Comparison of ENCODE assay signal across 8 cellular contexts in genomic region chr19:13839193-13839937, GRCh38. TPM values are rescaled to one million over a fixed set of nuclear protein-coding genes. Genes with fewer than 3 reads are reported as not detected.
A peak's percentile ranks its signal among the peaks of the same experiment; 100 is the strongest.
DNase-seq lines count a peak whose midpoint lies in the region; ATAC-seq and TF ChIP-seq lines count a peak whose summit lies in the region.

No MANE protein-coding gene starts in this region.

- DNase-seq in CMK (ENCODE audit: low read depth) (peak; percentile 87), NCI-H2227 (lab: John Stamatoyannopoulos, UW; ENCODE audit: unreplicated experiment) (peak; percentile 70), glutamatergic neuron (no peak)
- DNase-seq in activated CD4-positive, alpha-beta memory T cell treated with anti-CD3 and anti-CD28 coated beads for 36 hours: peak; percentile 96
- DNase-seq in stimulated activated CD8-positive, alpha-beta memory T cell treated with anti-CD3 and anti-CD28 coated beads, Interleukin-7, amount 100 ng/mL, for 24 hours (ENCODE audit: low read depth): peak; percentile 74

- H3K27me3 ChIP-seq in duodenal mucosa (ENCODE audit: control insufficient read depth in 1 of 2, insufficient read depth in 2 of 2, low read length in 2 of 2) (no peaks in the 10 kb centered on the region), mononuclear cell (ENCODE audit: insufficient read depth, low read length) (no peaks in the 10 kb centered on the region)

- H3K9ac ChIP-seq in duodenal mucosa (ENCODE audit: low read depth in 1 of 2, low read length in 2 of 2): peak overlapping the region; percentile 83 to 88

- H3K9me3 ChIP-seq in duodenal mucosa (ENCODE audit: control insufficient read depth in 1 of 2, low read length in 2 of 2) (no peaks in the 10 kb centered on the region), mononuclear cell (ENCODE audit: low read depth, low read length) (no peaks in the 10 kb centered on the region)

- peak overlapping the region; percentile 97 for H3K27ac Mint-ChIP-seq in activated CD4-positive, alpha-beta memory T cell treated with anti-CD3 and anti-CD28 coated beads for 36 hours
- H3K27ac Mint-ChIP-seq in glutamatergic neuron (ENCODE audit: unreplicated experiment): no peak overlapping the region

- CTCF ChIA-PET in activated CD4-positive, alpha-beta memory T cell treated with anti-CD3 and anti-CD28 coated beads for 36 hours (lab: Charles Lee): interaction anchor here (0.6 to 4.3 kb wide), 7 partner anchors 8 to 298 kb away, joined by 3 to 25 read pairs (median 4); partner anchors contain the start of gene IL27RA

- POLR2A ChIA-PET in activated CD4-positive, alpha-beta memory T cell treated with anti-CD3 and anti-CD28 coated beads for 36 hours (lab: Charles Lee): interaction anchor here (1.0 to 5.3 kb wide), 8 partner anchors 9 to 684 kb away, joined by 3 to 80 read pairs (median 6); partner anchors contain the start of genes C19orf53 and ZSWIM4

- peaks cover 0 to 9% of the 10 kb centered on the region in 2 donors for H3K36me3 ChIP-seq in duodenal mucosa (ENCODE audit: control insufficient read depth in 1 of 2, insufficient read depth in 2 of 2, low read length in 2 of 2)

- H3K4me1 ChIP-seq in duodenal mucosa (ENCODE audit: control insufficient read depth in 1 of 2, insufficient read depth in 2 of 2, low read length in 2 of 2): peaks cover 52 to 73% of the 10 kb centered on the region in 2 donors
- peaks cover 90% of the 10 kb centered on the region for H3K4me1 ChIP-seq in mononuclear cell (ENCODE audit: insufficient read depth, low read length)

- H3K27ac ChIP-seq in duodenal mucosa (ENCODE audit: low read depth, low read length): peak overlapping the region; percentile 97

- peak; percentile 39 for ATAC-seq in GM21529 (IDR thresholded peaks at IDR 0.05; ENCODE audit: unreplicated experiment)

- intact Hi-C loops in activated CD4-positive, alpha-beta memory T cell treated with anti-CD3 and anti-CD28 coated beads for 36 hours (cut with micrococcal nuclease): loop anchor here (1.0 to 5.0 kb wide), 5 partner anchors 8 to 672 kb away; partner anchors contain the start of gene ZSWIM4

- no peaks in the 10 kb centered on the region for H3K27me3 Mint-ChIP-seq in activated CD4-positive, alpha-beta memory T cell treated with anti-CD3 and anti-CD28 coated beads for 36 hours
- H3K27me3 Mint-ChIP-seq in glutamatergic neuron (ENCODE audit: unreplicated experiment): no peaks in the 10 kb centered on the region

- H3K4me3 Mint-ChIP-seq in activated CD4-positive, alpha-beta memory T cell treated with anti-CD3 and anti-CD28 coated beads for 36 hours: peak overlapping the region; percentile 91
- H3K4me3 Mint-ChIP-seq in glutamatergic neuron (ENCODE audit: unreplicated experiment): no peak overlapping the region

- peaks cover 51% of the 10 kb centered on the region for H3K36me3 Mint-ChIP-seq in activated CD4-positive, alpha-beta memory T cell treated with anti-CD3 and anti-CD28 coated beads for 36 hours
- no peaks in the 10 kb centered on the region for H3K36me3 Mint-ChIP-seq in glutamatergic neuron (ENCODE audit: unreplicated experiment)

- no peaks in the 10 kb centered on the region for H3K9me3 Mint-ChIP-seq in activated CD4-positive, alpha-beta memory T cell treated with anti-CD3 and anti-CD28 coated beads for 36 hours
- peaks cover 4% of the 10 kb centered on the region for H3K9me3 Mint-ChIP-seq in glutamatergic neuron (ENCODE audit: unreplicated experiment)

- no peak for TF ChIP-seq CTCF in glutamatergic neuron (IDR thresholded peaks at IDR 0.05; ENCODE audit: partially characterized antibody, unreplicated experiment)

- H3K4me1 Mint-ChIP-seq in activated CD4-positive, alpha-beta memory T cell treated with anti-CD3 and anti-CD28 coated beads for 36 hours (ENCODE audit: low read depth): peaks cover 33% of the 10 kb centered on the region
- H3K4me1 Mint-ChIP-seq in glutamatergic neuron (ENCODE audit: low read depth, unreplicated experiment): peaks cover 1% of the 10 kb centered on the region

- H3K4me3 ChIP-seq in duodenal mucosa (ENCODE audit: low read depth in 1 of 2, low read length in 2 of 2) (peak overlapping the region; percentile 79 to 88), mononuclear cell (ENCODE audit: low read length) (peak overlapping the region; percentile 73)

RNA-seq across cellular contexts. Expression of gene NANOS3, which starts 37.6 kb away (rescaled TPM):
- total RNA-seq in activated CD4-positive, alpha-beta memory T cell treated with anti-CD3 and anti-CD28 coated beads for 36 hours: 1 to 10 TPM; 1.1 to 2.7 TPM
- not detected for total RNA-seq in mononuclear cell
- not detected for total RNA-seq in glutamatergic neuron (ENCODE audit: unreplicated experiment)

RNA-seq across cellular contexts. Expression of gene ZSWIM4, which starts 44.1 kb away (rescaled TPM):
- total RNA-seq in activated CD4-positive, alpha-beta memory T cell treated with anti-CD3 and anti-CD28 coated beads for 36 hours: 10 to 100 TPM in 1 of 2 experiments, 1 to 10 TPM in 1; 9.2 to 10.2 TPM
- total RNA-seq in mononuclear cell (1.5 TPM), glutamatergic neuron (ENCODE audit: unreplicated experiment) (46.0 TPM)
